Comparison of ENCODE assay signal across 1 cellular context in genomic region chr5:181191526-181192336, GRCh38.
A peak's percentile ranks its signal among the peaks of the same experiment; 100 is the strongest.
TF ChIP-seq lines count a peak whose summit lies in the region.

No MANE protein-coding gene starts in this region.

TF ChIP-seq in K562, 482 proteins besides CTCF, POLR2A, EP300 and RAD21 (continued from another document):
- TF ChIP-seq ATF7 (IDR thresholded peaks at IDR 0.05) = peak; percentile 86
- TF ChIP-seq SOX6 (IDR thresholded peaks at IDR 0.05) = peak; percentile 68
- TF ChIP-seq MBD2 (IDR thresholded peaks at IDR 0.05; ENCODE audit: borderline replicate concordance, low read depth) = peak; percentile 10; the same call in 1 of the 2 replicates
- TF ChIP-seq ESRRA (IDR thresholded peaks at IDR 0.05; ENCODE audit: borderline replicate concordance, low read depth) = peak; percentile 83
- peak; percentile 95 for TF ChIP-seq ZNF263 (CRISPR knock-in tag; IDR thresholded peaks at IDR 0.05; ENCODE audit: borderline replicate concordance)
- TF ChIP-seq MAX (CRISPR knock-in tag; IDR thresholded peaks at IDR 0.05) = peak; percentile 77
- TF ChIP-seq POLR2G (IDR thresholded peaks at IDR 0.05; ENCODE audit: low read depth, low read length) = peak; percentile 89
- TF ChIP-seq SMAD1 (IDR thresholded peaks at IDR 0.05; ENCODE audit: low read depth, low read length, partially characterized antibody) = peak; percentile 23
- TF ChIP-seq RBM22 (IDR thresholded peaks at IDR 0.05; ENCODE audit: low read depth, low read length, poor library complexity, severe bottlenecking) = peak; percentile 97
- TF ChIP-seq, protein P1, sequence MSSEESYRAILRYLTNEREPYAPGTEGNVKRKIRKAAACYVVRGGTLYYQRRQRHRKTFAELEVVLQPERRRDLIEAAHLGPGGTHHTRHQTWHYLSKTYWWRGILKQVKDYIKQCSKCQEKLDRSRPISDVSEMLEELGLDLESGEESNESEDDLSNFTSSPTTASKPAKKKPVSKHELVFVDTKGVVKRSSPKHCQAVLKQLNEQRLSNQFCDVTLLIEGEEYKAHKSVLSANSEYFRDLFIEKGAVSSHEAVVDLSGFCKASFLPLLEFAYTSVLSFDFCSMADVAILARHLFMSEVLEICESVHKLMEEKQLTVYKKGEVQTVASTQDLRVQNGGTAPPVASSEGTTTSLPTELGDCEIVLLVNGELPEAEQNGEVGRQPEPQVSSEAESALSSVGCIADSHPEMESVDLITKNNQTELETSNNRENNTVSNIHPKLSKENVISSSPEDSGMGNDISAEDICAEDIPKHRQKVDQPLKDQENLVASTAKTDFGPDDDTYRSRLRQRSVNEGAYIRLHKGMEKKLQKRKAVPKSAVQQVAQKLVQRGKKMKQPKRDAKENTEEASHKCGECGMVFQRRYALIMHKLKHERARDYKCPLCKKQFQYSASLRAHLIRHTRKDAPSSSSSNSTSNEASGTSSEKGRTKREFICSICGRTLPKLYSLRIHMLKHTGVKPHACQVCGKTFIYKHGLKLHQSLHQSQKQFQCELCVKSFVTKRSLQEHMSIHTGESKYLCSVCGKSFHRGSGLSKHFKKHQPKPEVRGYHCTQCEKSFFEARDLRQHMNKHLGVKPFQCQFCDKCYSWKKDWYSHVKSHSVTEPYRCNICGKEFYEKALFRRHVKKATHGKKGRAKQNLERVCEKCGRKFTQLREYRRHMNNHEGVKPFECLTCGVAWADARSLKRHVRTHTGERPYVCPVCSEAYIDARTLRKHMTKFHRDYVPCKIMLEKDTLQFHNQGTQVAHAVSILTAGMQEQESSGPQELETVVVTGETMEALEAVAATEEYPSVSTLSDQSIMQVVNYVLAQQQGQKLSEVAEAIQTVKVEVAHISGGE (CRISPR knock-in tag; IDR thresholded peaks at IDR 0.05) = peak in 1 of 3 experiments; percentile 75; a peak in 2 of 6 replicates
TF ChIP-seq in K562: peak in this region for 153.
